15 cellular contexts compared by ENCODE assay signal in genomic region chr1:109754738-109755137, GRCh38. TPM values are rescaled to one million over a fixed set of nuclear protein-coding genes. Genes with fewer than 3 reads are reported as not detected.
A peak's percentile ranks its signal among the peaks of the same experiment; 100 is the strongest.
DNase-seq lines count a peak whose midpoint lies in the region; ATAC-seq, FAIRE-seq and TF ChIP-seq lines count a peak whose summit lies in the region.
"Had no signal": no experiment of that assay in that cellular context is flagged by ENCODE, and none has a peak within 500 bp of the region (broad histone marks: within the 10 kb centered on the region; RNA-seq: fewer than 3 reads in every experiment).

No MANE protein-coding gene starts in this region.

- H3K4me1 ChIP-seq in right atrium auricular region (no peaks in the 10 kb centered on the region), endothelial cell of umbilical vein (ENCODE audit: control insufficient read depth, extremely low read depth, insufficient read depth, low read length) (no peaks in the 10 kb centered on the region), A673 (ENCODE audit: insufficient read depth, low read length, poor library complexity, severe bottlenecking) (no peaks in the 10 kb centered on the region)
- no peaks in the 10 kb centered on the region for H3K4me1 ChIP-seq in CD8-positive, alpha-beta T cell (ENCODE audit: insufficient read depth, low read length)
- H3K4me1 ChIP-seq: BLaER1 had no signal

- ATAC-seq in Right ventricle myocardium inferior (peak; percentile 75), left ventricle myocardium superior (peak; percentile 87)
- ATAC-seq in CD8-positive, alpha-beta T cell = no peak
- ATAC-seq: HCT116, HepG2 had no signal

- dilution Hi-C loops in endothelial cell of umbilical vein (cut with MboI; ENCODE audit: extremely low pct_ligation_motif_present, low sequenced_read_pairs) = no loop called here

- H3K9me3 ChIP-seq in right atrium auricular region (no peaks in the 10 kb centered on the region), endothelial cell of umbilical vein (replicated peaks; ENCODE audit: control insufficient read depth, insufficient read depth, low read length) (no peaks in the 10 kb centered on the region), A673 (ENCODE audit: low read depth, low read length, poor library complexity, severe bottlenecking) (no peaks in the 10 kb centered on the region)
- no peaks in the 10 kb centered on the region for H3K9me3 ChIP-seq in CD8-positive, alpha-beta T cell (ENCODE audit: low read length)
- H3K9me3 ChIP-seq: BLaER1 had no signal

- no peaks in the 10 kb centered on the region for H4K20me1 ChIP-seq in endothelial cell of umbilical vein (replicated peaks; ENCODE audit: control insufficient read depth, extremely low read depth, insufficient read depth, low read length)
- H4K20me1 ChIP-seq: BLaER1 had no signal

- no peak for DNase-seq in Right ventricle myocardium inferior (ENCODE audit: missing footprints)
- no peak for DNase-seq in right atrium auricular region (ENCODE audit: low spot score)
- peak; percentile 29 for DNase-seq in endothelial cell of umbilical vein (ENCODE audit: low read depth, low spot score)
- no peak for DNase-seq in left ventricle myocardium superior
- no peak for DNase-seq in A673 (ENCODE audit: low spot score)
- no peak for DNase-seq in CD8-positive, alpha-beta T cell
- no peak for DNase-seq in activated CD4-positive, CD25-positive, alpha-beta regulatory T cell treated with anti-CD3 and anti-CD28 coated beads, Interleukin-2, amount 50 U/mL, for 72 hours
- DNase-seq: AML-193 had no signal

- no peaks in the 10 kb centered on the region for H3K36me3 ChIP-seq in right atrium auricular region
- H3K36me3 ChIP-seq in endothelial cell of umbilical vein (ENCODE audit: control insufficient read depth in 2 of 2, extremely low read depth in 1 of 2, insufficient read depth in 2 of 2, low read length in 2 of 2) = no peaks in the 10 kb centered on the region
- no peaks in the 10 kb centered on the region for H3K36me3 ChIP-seq in A673 (ENCODE audit: insufficient read depth, low read length, poor library complexity, severe bottlenecking)
- H3K36me3 ChIP-seq in CD8-positive, alpha-beta T cell (ENCODE audit: insufficient read depth, low read length) = no peaks in the 10 kb centered on the region
- H3K36me3 ChIP-seq: BLaER1 had no signal

- FAIRE-seq in endothelial cell of umbilical vein (lab: Jason Lieb, UNC) = no peak
- FAIRE-seq: H54, HepG2, HTR-8/SVneo had no signal

- H3K4me3 ChIP-seq in right atrium auricular region (no peak overlapping the region), endothelial cell of umbilical vein (replicated peaks in 1 of 3; ENCODE audit: insufficient read depth in 1 of 3, low read depth in 1 of 3, low read length in 3 of 3) (no peak overlapping the region), A673 (ENCODE audit: low read depth, low read length, poor library complexity, severe bottlenecking) (no peak overlapping the region)
- no peak overlapping the region for H3K4me3 ChIP-seq in CD8-positive, alpha-beta T cell (ENCODE audit: low read depth, low read length)
- H3K4me3 ChIP-seq: BLaER1 had no signal

- peaks cover 3% of the 10 kb centered on the region for H3K27me3 Mint-ChIP-seq in CD8-positive, alpha-beta T cell (ENCODE audit: low read depth)

- no peaks in the 10 kb centered on the region for H3K4me1 Mint-ChIP-seq in CD8-positive, alpha-beta T cell (ENCODE audit: low read depth)

- CTCF ChIA-PET in endothelial cell of umbilical vein (lab: Charles Lee) = interaction anchor here (1.0 to 2.5 kb wide), 5 partner anchors 19 to 209 kb away, joined by 4 to 9 read pairs (median 7); no protein-coding TSS in a partner anchor
- CTCF ChIA-PET in A673 (lab: Charles Lee) = no interaction called here
- CTCF ChIA-PET in CD8-positive, alpha-beta T cell (lab: Charles Lee) = interaction anchor here (1.0 kb wide), 1 partner anchor 209 kb away, joined by 3 read pairs; no protein-coding TSS in a partner anchor

- no peak for TF ChIP-seq POLR2A in endothelial cell of umbilical vein (IDR thresholded peaks at IDR 0.05; ENCODE audit: low read depth, low read length)

- BruUV-seq in endothelial cell of umbilical vein (replicated peaks; lab: Mats Ljungman, UMichigan) (no TSS peak), A673 (replicated peaks; lab: Mats Ljungman, UMichigan) (no TSS peak)

- H3K27me3 ChIP-seq in right atrium auricular region (no peaks in the 10 kb centered on the region), endothelial cell of umbilical vein (ENCODE audit: control insufficient read depth in 2 of 2, insufficient read depth in 2 of 2, low read length in 2 of 2) (peaks cover 8 to 17% of the 10 kb centered on the region in 2 experiments), A673 (replicated peaks; ENCODE audit: insufficient read depth, low read depth, low read length, poor library complexity) (no peaks in the 10 kb centered on the region)
- H3K27me3 ChIP-seq in CD8-positive, alpha-beta T cell (ENCODE audit: insufficient read depth, low read length) = no peaks in the 10 kb centered on the region
- H3K27me3 ChIP-seq: BLaER1 had no signal

- no peak overlapping the region for H3K27ac Mint-ChIP-seq in CD8-positive, alpha-beta T cell

- POLR2A ChIA-PET in endothelial cell of umbilical vein (lab: Charles Lee) (interaction anchor here (1.4 kb wide), 1 partner anchor 15 kb away, joined by 6 read pairs; no protein-coding TSS in a partner anchor), A673 (lab: Charles Lee; ENCODE audit: low non-redundant PET) (no interaction called here)
- POLR2A ChIA-PET in CD8-positive, alpha-beta T cell (lab: Charles Lee) = no interaction called here

- no peak overlapping the region for H3K9ac ChIP-seq in endothelial cell of umbilical vein (replicated peaks; ENCODE audit: extremely low read depth, insufficient read depth, low read length)
- H3K9ac ChIP-seq: BLaER1 had no signal

- no peak overlapping the region for H3K4me3 Mint-ChIP-seq in CD8-positive, alpha-beta T cell

- no peaks in the 10 kb centered on the region for H3K9me3 Mint-ChIP-seq in CD8-positive, alpha-beta T cell

- no peak overlapping the region for H2AFZ ChIP-seq in endothelial cell of umbilical vein (ENCODE audit: low read depth, low read length)

- H3K79me2 ChIP-seq in endothelial cell of umbilical vein (ENCODE audit: control insufficient read depth, insufficient read depth, low read length) = no peaks in the 10 kb centered on the region

- H3K27ac ChIP-seq in right atrium auricular region (no peak overlapping the region), endothelial cell of umbilical vein (ENCODE audit: insufficient read depth, low read depth, low read length) (no peak overlapping the region), A673 (ENCODE audit: low read depth, low read length, poor library complexity, severe bottlenecking) (no peak overlapping the region)
- H3K27ac ChIP-seq in CD8-positive, alpha-beta T cell (ENCODE audit: low read depth, low read length) = no peak overlapping the region
- H3K27ac ChIP-seq: 22Rv1, BLaER1 had no signal

- H3K4me2 ChIP-seq in endothelial cell of umbilical vein (ENCODE audit: insufficient read depth, low read length) = peak overlapping the region; percentile 5
- H3K4me2 ChIP-seq: BLaER1 had no signal

- no peak for TF ChIP-seq CTCF in right atrium auricular region (IDR thresholded peaks at IDR 0.05)
- TF ChIP-seq CTCF in endothelial cell of umbilical vein (IDR thresholded peaks at IDR 0.05; ENCODE audit: extremely low read depth in 1 of 2, insufficient read depth in 1 of 2, low read depth in 1 of 2, low read length in 2 of 2) = no peak
- no peak for TF ChIP-seq CTCF in A673 (conservative IDR thresholded peaks at IDR 0.05; ENCODE audit: low read depth, low read length)
- TF ChIP-seq CTCF in CD8-positive, alpha-beta T cell (IDR thresholded peaks at IDR 0.05) = no peak

- intact Hi-C loops in Right ventricle myocardium inferior (cut with DNase I) (no loop called here), endothelial cell of umbilical vein (cut with micrococcal nuclease) (no loop called here), left ventricle myocardium superior (cut with micrococcal nuclease) (no loop called here), A673 (cut with micrococcal nuclease; ENCODE audit: unreplicated experiment) (no loop called here)
- intact Hi-C loops in CD8-positive, alpha-beta T cell (cut with DNase I, micrococcal nuclease) = no loop called here

- no peaks in the 10 kb centered on the region for H3K9me1 ChIP-seq in endothelial cell of umbilical vein (replicated peaks; ENCODE audit: control insufficient read depth, extremely low read depth, insufficient read depth, low read length)

- H3K36me3 Mint-ChIP-seq in CD8-positive, alpha-beta T cell = no peaks in the 10 kb centered on the region

RNA-seq across cellular contexts. Expression of gene EPS8L3, which starts 9.0 kb away (rescaled TPM):
- total RNA-seq in Right ventricle myocardium inferior = not detected
- total RNA-seq in right atrium auricular region = under 1 TPM in 1 of 2 donors, not detected in 1; 0.19 TPM
- not detected in 2 replicates for total RNA-seq in endothelial cell of umbilical vein
- polyA plus RNA-seq in endothelial cell of umbilical vein = not detected in 2 replicates
- not detected in 2 replicates for polyA plus RNA-seq in endothelial cell of umbilical vein (2011; cell fraction: cytosol; rRNA removed)
- polyA plus RNA-seq in endothelial cell of umbilical vein (2011; cell fraction: nucleus; rRNA removed) = 0.10 and 0.53 TPM in 2 replicates
- polyA plus RNA-seq in endothelial cell of umbilical vein (2012) = not detected in 2 replicates
- polyA minus RNA-seq in endothelial cell of umbilical vein = not detected in 2 replicates
- not detected for polyA minus RNA-seq in endothelial cell of umbilical vein (2011; cell fraction: cytosol; rRNA and poly(A)+ RNA removed)
- not detected in 2 replicates for polyA minus RNA-seq in endothelial cell of umbilical vein (2011; cell fraction: nucleus; rRNA and poly(A)+ RNA removed)
- not detected for total RNA-seq in left ventricle myocardium superior
- total RNA-seq in A673 (2021) = not detected in 2 replicates
- total RNA-seq in CD8-positive, alpha-beta T cell = not detected
- total RNA-seq: Daoy had no signal

RNA-seq across cellular contexts. Expression of gene GSTM3, which starts 13.9 kb away (rescaled TPM):
- 121 TPM for total RNA-seq in Right ventricle myocardium inferior
- total RNA-seq in right atrium auricular region = 100 to 1,000 TPM; 121 to 197 TPM
- 18.5 and 27.9 TPM in 2 replicates for total RNA-seq in endothelial cell of umbilical vein
- 48.3 and 52.0 TPM in 2 replicates for polyA plus RNA-seq in endothelial cell of umbilical vein
- 54.1 and 70.7 TPM in 2 replicates for polyA plus RNA-seq in endothelial cell of umbilical vein (2011; cell fraction: cytosol; rRNA removed)
- polyA plus RNA-seq in endothelial cell of umbilical vein (2011; cell fraction: nucleus; rRNA removed) = 25.9 and 33.8 TPM in 2 replicates
- polyA plus RNA-seq in endothelial cell of umbilical vein (2012) = 126 and 137 TPM in 2 replicates
- 33.8 and 34.9 TPM in 2 replicates for polyA minus RNA-seq in endothelial cell of umbilical vein
- polyA minus RNA-seq in endothelial cell of umbilical vein (2011; cell fraction: cytosol; rRNA and poly(A)+ RNA removed) = 57.1 TPM
- 5.3 and 6.4 TPM in 2 replicates for polyA minus RNA-seq in endothelial cell of umbilical vein (2011; cell fraction: nucleus; rRNA and poly(A)+ RNA removed)
- 113 TPM for total RNA-seq in left ventricle myocardium superior
- total RNA-seq in A673 (2021) = 72.2 and 73.4 TPM in 2 replicates
- 10 to 100 TPM; 11.6 to 12.2 TPM for total RNA-seq in CD8-positive, alpha-beta T cell

RNA-seq across cellular contexts. Expression of gene GSTM5, which starts 42.7 kb away (rescaled TPM):
- total RNA-seq in Right ventricle myocardium inferior (2.8 TPM), right atrium auricular region (1 to 10 TPM; 2.8 to 3.6 TPM), endothelial cell of umbilical vein (0.51 and 1.6 TPM in 2 replicates), left ventricle myocardium superior (2.6 TPM), A673 (2021) (0.13 and 0.43 TPM in 2 replicates)
- 0.21 and 0.25 TPM in 2 replicates for polyA plus RNA-seq in endothelial cell of umbilical vein
- polyA plus RNA-seq in endothelial cell of umbilical vein (2011; cell fraction: cytosol; rRNA removed) = 0.19 and 0.32 TPM in 2 replicates
- 0.22 and 0.24 TPM in 2 replicates for polyA plus RNA-seq in endothelial cell of umbilical vein (2011; cell fraction: nucleus; rRNA removed)
- not detected in 2 replicates for polyA plus RNA-seq in endothelial cell of umbilical vein (2012)
- 0.15 and 0.28 TPM in 2 replicates for polyA minus RNA-seq in endothelial cell of umbilical vein
- polyA minus RNA-seq in endothelial cell of umbilical vein (2011; cell fraction: cytosol; rRNA and poly(A)+ RNA removed) = not detected
- 0.24 TPM in 1 of 2 replicates, not detected in the other for polyA minus RNA-seq in endothelial cell of umbilical vein (2011; cell fraction: nucleus; rRNA and poly(A)+ RNA removed)
- under 1 TPM; 0.11 to 0.54 TPM for total RNA-seq in CD8-positive, alpha-beta T cell
- total RNA-seq: Daoy, HepG2 had no signal
- polyA plus RNA-seq: HepG2 had no signal
